Comparison of ENCODE assay signal across 8 cellular contexts in genomic region chr1:109240158-109241152, GRCh38. TPM values are rescaled to one million over a fixed set of nuclear protein-coding genes. Genes with fewer than 3 reads are reported as not detected.
DNase-seq lines count a peak whose midpoint lies in the region; ATAC-seq and TF ChIP-seq lines count a peak whose summit lies in the region.

No MANE protein-coding gene starts in this region.

- no peak overlapping the region for H3K4me3 ChIP-seq in liver (ENCODE audit: low read depth in 1 of 3, low read length in 3 of 3)

- TF ChIP-seq RAD21 in liver (IDR thresholded peaks at IDR 0.05) = no peak

- H3K4me1 ChIP-seq in liver (ENCODE audit: control insufficient read depth in 4 of 4, insufficient read depth in 4 of 4, low read length in 3 of 4) = peaks cover 0 to 16% (median 5%) of the 10 kb centered on the region in 4 donors

- H3K4me1 Mint-ChIP-seq in central memory CD8-positive, alpha-beta T cell = peaks cover 18% of the 10 kb centered on the region
- H3K4me1 Mint-ChIP-seq in type B pancreatic cell (ENCODE audit: unreplicated experiment) = peaks cover 19% of the 10 kb centered on the region

- peak overlapping the region; percentile 44 for H3K27ac Mint-ChIP-seq in central memory CD8-positive, alpha-beta T cell (ENCODE audit: low read depth)
- H3K27ac Mint-ChIP-seq in type B pancreatic cell = peak overlapping the region; percentile 71

- TF ChIP-seq CTCF in liver (IDR thresholded peaks at IDR 0.05; ENCODE audit: low read depth, low read length, missing input control) (no peak), type B pancreatic cell (conservative IDR thresholded peaks at IDR 0.05) (no peak)

- no peak overlapping the region for H3K27ac ChIP-seq in liver (ENCODE audit: low read depth in 1 of 2, low read length in 2 of 2)

- H3K9me3 ChIP-seq in liver (ENCODE audit: control insufficient read depth in 4 of 4, low read length in 3 of 4) = no peaks in the 10 kb centered on the region

- DNase-seq in EH (ENCODE audit: low read depth) = peak; percentile 84
- DNase-seq in NCI-H2107 (lab: John Stamatoyannopoulos, UW) = peak; percentile 26
- DNase-seq in central memory CD8-positive, alpha-beta T cell (ENCODE audit: low spot score in 2 of 2) = no peak
- DNase-seq in type B pancreatic cell (ENCODE audit: extremely low spot score, unreplicated experiment) = no peak
- DNase-seq in NCI-H2029 treated with DMSO at 0.1 percent for 48 hours (lab: John Stamatoyannopoulos, UW) = no peak
- DNase-seq in GM19240 (ENCODE audit: insufficient read length, low spot score) = no peak

- H3K4me3 Mint-ChIP-seq in central memory CD8-positive, alpha-beta T cell = no peak overlapping the region
- no peak overlapping the region for H3K4me3 Mint-ChIP-seq in type B pancreatic cell

- peaks cover 25% of the 10 kb centered on the region for H3K36me3 Mint-ChIP-seq in central memory CD8-positive, alpha-beta T cell (ENCODE audit: insufficient read depth)
- peaks cover 10% of the 10 kb centered on the region for H3K36me3 Mint-ChIP-seq in type B pancreatic cell

- no peaks in the 10 kb centered on the region for H3K9me3 Mint-ChIP-seq in central memory CD8-positive, alpha-beta T cell
- no peaks in the 10 kb centered on the region for H3K9me3 Mint-ChIP-seq in type B pancreatic cell

- no peak for ATAC-seq in central memory CD8-positive, alpha-beta T cell (replicated peaks; ENCODE audit: extremely low read depth, poor library complexity, severe bottlenecking)
- ATAC-seq in HG02571 (IDR thresholded peaks at IDR 0.05; ENCODE audit: unreplicated experiment) = no peak

- no peaks in the 10 kb centered on the region for H3K27me3 ChIP-seq in liver (ENCODE audit: control insufficient read depth in 4 of 4, insufficient read depth in 4 of 4, low read length in 3 of 4)

- peaks cover 7 to 38% (median 31%) of the 10 kb centered on the region in 4 donors for H3K36me3 ChIP-seq in liver (ENCODE audit: control insufficient read depth in 4 of 4, insufficient read depth in 3 of 4, low read depth in 1 of 4, low read length in 3 of 4)

- H3K9ac ChIP-seq in liver (ENCODE audit: low read depth in 1 of 2, low read length in 2 of 2) = no peak overlapping the region

- 44% methylated on average over 26 of the region's 26 CpGs for WGBS in liver

- no peaks in the 10 kb centered on the region for H3K27me3 Mint-ChIP-seq in central memory CD8-positive, alpha-beta T cell
- H3K27me3 Mint-ChIP-seq in type B pancreatic cell = peaks cover 3% of the 10 kb centered on the region

TF ChIP-seq in liver, 16 proteins besides CTCF, POLR2A, EP300 and RAD21:
- TF ChIP-seq HNF4A (conservative IDR thresholded peaks at IDR 0.05) (no peak), TAF1 (conservative IDR thresholded peaks at IDR 0.05) (no peak), HNF4G (IDR thresholded peaks at IDR 0.05) (no peak), SP1 (IDR thresholded peaks at IDR 0.05) (peak; percentile 2)

RNA-seq across cellular contexts. Expression of gene CELSR2, which starts 8.9 kb away (rescaled TPM):
- total RNA-seq in liver = 1 to 10 TPM; 1.5 to 1.6 TPM
- polyA plus RNA-seq in liver = under 1 TPM; 0.73 to 0.78 TPM
- total RNA-seq in type B pancreatic cell (ENCODE audit: low replicate concordance) = 23.4 and 35.5 TPM in 2 replicates

RNA-seq across cellular contexts. Expression of gene SARS1, which starts 26.7 kb away (rescaled TPM):
- total RNA-seq in liver (100 to 1,000 TPM in 1 of 2 donors, 10 to 100 TPM in 1; 57.5 to 104 TPM), type B pancreatic cell (ENCODE audit: low replicate concordance) (136 and 173 TPM in 2 replicates)
- 100 to 1,000 TPM in 1 of 2 donors, 10 to 100 TPM in 1; 81.8 to 132 TPM for polyA plus RNA-seq in liver

RNA-seq across cellular contexts. Expression of gene PSRC1, which starts 42.5 kb away (rescaled TPM):
- total RNA-seq in liver (1 to 10 TPM in 1 of 2 donors, under 1 TPM in 1; 0.25 to 2.6 TPM), type B pancreatic cell (ENCODE audit: low replicate concordance) (10.3 and 46.2 TPM in 2 replicates)
- 1 to 10 TPM in 1 of 2 donors, under 1 TPM in 1; 0.76 to 1.4 TPM for polyA plus RNA-seq in liver

Comparison
In these comparisons a context has a peak if more than half of its experiments do, and no peak if none do; other contexts are left out.
1. DNase-seq: peak in EH (single experiment) and NCI-H2107 (single experiment); none in central memory CD8-positive, alpha-beta T cell (0 of 2), type B pancreatic cell (single experiment), NCI-H2029 treated with DMSO at 0.1 percent for 48 hours (single experiment) and GM19240 (single experiment).